8 cellular contexts compared by ENCODE assay signal in the genomic region with DNA sequence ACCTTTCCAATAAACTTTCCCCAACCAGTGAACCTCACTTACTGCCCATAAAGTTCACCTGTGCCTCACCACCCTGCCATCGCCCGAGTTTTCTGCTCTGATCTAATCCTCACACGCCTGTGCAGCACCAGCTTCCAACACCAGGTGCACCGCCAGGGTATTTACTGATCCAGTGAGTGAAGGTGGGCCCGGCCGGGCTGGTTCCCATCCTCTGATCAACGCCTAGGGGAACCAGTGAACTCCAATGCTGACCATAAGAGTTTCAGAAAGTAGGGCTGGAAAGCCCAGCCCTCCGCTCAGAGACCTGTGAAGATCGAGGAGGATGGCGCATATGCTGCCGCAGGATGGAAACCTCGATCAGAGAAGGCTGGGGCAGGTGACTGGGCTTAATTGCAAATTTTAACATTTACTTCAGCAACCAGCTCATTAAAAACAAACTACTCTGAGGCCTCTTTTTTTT. TPM values are rescaled to one million over a fixed set of nuclear protein-coding genes. Genes with fewer than 3 reads are reported as not detected.
A peak's percentile ranks its signal among the peaks of the same experiment; 100 is the strongest.
DNase-seq lines count a peak whose midpoint lies in the region; ATAC-seq and TF ChIP-seq lines count a peak whose summit lies in the region.

No MANE protein-coding gene starts in this region.

- peaks cover 19% of the 10 kb centered on the region for H3K4me1 ChIP-seq in mucosa of descending colon (ENCODE audit: low read depth)

- H3K9me3 Mint-ChIP-seq in dendritic cell treated with granulocyte-macrophage colony-stimulating factor and Interleukin-4, amounts not matched to agents 40 ng/mL and 50 ng/mL, for 4 days: no peaks in the 10 kb centered on the region
- no peaks in the 10 kb centered on the region for H3K9me3 Mint-ChIP-seq in stimulated activated memory B cell treated with anti-CD40 and anti-IgM and Interleukin-4, amounts not matched to agents 10 μg/mL and 1 μg/mL and 100 μg/mL, for 72 hours

- H3K4me1 Mint-ChIP-seq in dendritic cell treated with granulocyte-macrophage colony-stimulating factor and Interleukin-4, amounts not matched to agents 40 ng/mL and 50 ng/mL, for 4 days (ENCODE audit: low read depth): peaks cover 51% of the 10 kb centered on the region
- H3K4me1 Mint-ChIP-seq in stimulated activated memory B cell treated with anti-CD40 and anti-IgM and Interleukin-4, amounts not matched to agents 10 μg/mL and 1 μg/mL and 100 μg/mL, for 72 hours: peaks cover 46% of the 10 kb centered on the region

- H3K27me3 Mint-ChIP-seq in dendritic cell treated with granulocyte-macrophage colony-stimulating factor and Interleukin-4, amounts not matched to agents 40 ng/mL and 50 ng/mL, for 4 days: no peaks in the 10 kb centered on the region
- H3K27me3 Mint-ChIP-seq in stimulated activated memory B cell treated with anti-CD40 and anti-IgM and Interleukin-4, amounts not matched to agents 10 μg/mL and 1 μg/mL and 100 μg/mL, for 72 hours: no peaks in the 10 kb centered on the region

- TF ChIP-seq CTCF in GM12875 (IDR thresholded peaks at IDR 0.05; ENCODE audit: borderline replicate concordance, insufficient read depth, low read depth, low read length) (peak; percentile 69), mucosa of descending colon (IDR thresholded peaks at IDR 0.05) (peak; percentile 45)

- no peaks in the 10 kb centered on the region for H3K36me3 ChIP-seq in mucosa of descending colon (ENCODE audit: low read depth)

- peak; percentile 26 for DNase-seq in NCI-H1694 treated with DMSO at 0.1 percent for 48 hours (lab: John Stamatoyannopoulos, UW)
- peak; percentile 57 to 62 for DNase-seq in activated CD4-positive, alpha-beta T cell treated with anti-CD3 and anti-CD28 coated beads for 24 hours (ENCODE audit: low read depth in 2 of 2)
- DNase-seq in mucosa of descending colon: peak; percentile 83
- DNase-seq in Ammon's horn (ENCODE audit: low spot score): no peak

- H3K4me3 ChIP-seq in GM12875 (ENCODE audit: low read depth, low read length): peak overlapping the region; percentile 73
- peak overlapping the region; percentile 29 for H3K4me3 ChIP-seq in mucosa of descending colon

- peak overlapping the region; percentile 94 for H3K27ac Mint-ChIP-seq in dendritic cell treated with granulocyte-macrophage colony-stimulating factor and Interleukin-4, amounts not matched to agents 40 ng/mL and 50 ng/mL, for 4 days
- peak overlapping the region; percentile 97 for H3K27ac Mint-ChIP-seq in stimulated activated memory B cell treated with anti-CD40 and anti-IgM and Interleukin-4, amounts not matched to agents 10 μg/mL and 1 μg/mL and 100 μg/mL, for 72 hours

- H3K9me3 ChIP-seq in mucosa of descending colon: no peaks in the 10 kb centered on the region

- peak; percentile 42 for ATAC-seq in HG02588 (IDR thresholded peaks at IDR 0.05; ENCODE audit: unreplicated experiment)
- ATAC-seq in mucosa of descending colon: peak; percentile 74
- peak; percentile 84 for ATAC-seq in stimulated activated memory B cell treated with anti-CD40 and anti-IgM and Interleukin-4, amounts not matched to agents 10 μg/mL and 1 μg/mL and 100 μg/mL, for 72 hours

- H3K36me3 Mint-ChIP-seq in dendritic cell treated with granulocyte-macrophage colony-stimulating factor and Interleukin-4, amounts not matched to agents 40 ng/mL and 50 ng/mL, for 4 days (ENCODE audit: low read depth): peaks cover 28% of the 10 kb centered on the region
- H3K36me3 Mint-ChIP-seq in stimulated activated memory B cell treated with anti-CD40 and anti-IgM and Interleukin-4, amounts not matched to agents 10 μg/mL and 1 μg/mL and 100 μg/mL, for 72 hours: peaks cover 10% of the 10 kb centered on the region

- intact Hi-C loops in dendritic cell treated with granulocyte-macrophage colony-stimulating factor and Interleukin-4, amounts not matched to agents 40 ng/mL and 50 ng/mL, for 4 days (cut with micrococcal nuclease): no loop called here
- intact Hi-C loops in mucosa of descending colon (cut with DNase I, micrococcal nuclease): no loop called here

- H3K4me3 Mint-ChIP-seq in dendritic cell treated with granulocyte-macrophage colony-stimulating factor and Interleukin-4, amounts not matched to agents 40 ng/mL and 50 ng/mL, for 4 days: peak overlapping the region; percentile 88
- H3K4me3 Mint-ChIP-seq in stimulated activated memory B cell treated with anti-CD40 and anti-IgM and Interleukin-4, amounts not matched to agents 10 μg/mL and 1 μg/mL and 100 μg/mL, for 72 hours: peak overlapping the region; percentile 92

RNA-seq across cellular contexts. Expression of a gene that starts 0.7 kb away (rescaled TPM):
- total RNA-seq in mucosa of descending colon: 10 to 100 TPM; 13.0 to 39.8 (median 22.7) TPM

RNA-seq across cellular contexts. Expression of a gene that starts 6.5 kb away (rescaled TPM):
- 1,000 to 10,000 TPM; 1,884 to 3,185 (median 1,894) TPM for total RNA-seq in mucosa of descending colon

RNA-seq across cellular contexts. Expression of a gene that starts 23.6 kb away (rescaled TPM):
- total RNA-seq in mucosa of descending colon: 10 to 100 TPM; 44.9 to 75.7 (median 52.0) TPM

RNA-seq across cellular contexts. Expression of a gene that starts 33.6 kb away (rescaled TPM):
- 10 to 100 TPM in 1 of 3 donors, 1 to 10 TPM in 2; 5.0 to 11.8 (median 5.4) TPM for total RNA-seq in mucosa of descending colon

RNA-seq across cellular contexts. Expression of a gene that starts 35.3 kb away (rescaled TPM):
- total RNA-seq in mucosa of descending colon: 1,000 to 10,000 TPM; 2,763 to 3,198 (median 3,152) TPM
